8 cellular contexts compared by ENCODE assay signal in the genomic region with DNA sequence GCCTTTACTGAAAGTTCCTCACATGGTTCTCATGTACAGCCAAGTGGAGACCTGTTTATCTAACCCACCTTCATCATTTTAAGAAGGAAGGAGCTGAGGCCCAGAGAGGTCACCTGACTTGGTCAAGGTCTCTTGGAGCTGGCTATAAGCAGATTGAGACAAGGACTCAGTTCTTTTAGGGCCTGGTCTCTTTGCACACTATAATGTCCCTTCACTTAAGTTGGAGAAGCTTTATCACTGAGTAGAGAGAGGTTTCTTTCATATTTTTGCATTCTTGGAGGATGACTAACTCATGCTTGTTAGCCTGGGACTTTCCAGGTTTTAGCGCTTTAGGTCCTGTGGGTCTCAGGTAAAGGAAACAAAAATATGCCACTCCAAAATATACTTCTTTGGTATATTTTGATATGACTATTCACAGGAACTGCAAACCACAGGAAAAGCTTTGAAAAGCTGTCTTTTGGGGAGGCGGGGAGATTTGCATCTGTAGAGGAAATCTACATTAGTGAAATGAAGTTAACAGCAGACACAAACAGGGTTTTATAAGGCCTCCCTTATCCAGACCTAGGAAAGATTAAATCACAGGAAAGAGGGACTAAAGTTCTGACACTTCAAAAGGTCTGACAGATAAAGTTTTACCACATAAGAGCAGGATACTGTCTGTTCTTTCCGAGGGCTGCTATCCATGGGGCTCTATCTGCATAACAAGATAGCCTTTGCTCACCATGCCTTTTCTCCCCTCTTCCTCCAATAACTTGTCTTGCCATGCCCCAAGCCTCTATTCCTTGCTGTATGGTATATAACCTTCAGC.
DNase-seq lines count a peak whose midpoint lies in the region; ATAC-seq and TF ChIP-seq lines count a peak whose summit lies in the region.

No MANE protein-coding gene starts in this region.

- H3K79me2 ChIP-seq in mesendoderm (ENCODE audit: control insufficient read depth, insufficient read depth, low read length): no peaks in the 10 kb centered on the region
- H3K79me2 ChIP-seq in osteoblast (ENCODE audit: insufficient read depth, low read length): no peaks in the 10 kb centered on the region

- H4K5ac ChIP-seq in mesendoderm (ENCODE audit: low read length): no peak overlapping the region

- H3K27ac ChIP-seq in mesendoderm (ENCODE audit: low read depth, low read length): peak overlapping the region; percentile 52
- H3K27ac ChIP-seq in osteoblast (ENCODE audit: low read depth, low read length): no peak overlapping the region

- peak; percentile 55 for ATAC-seq in GM19395 (IDR thresholded peaks at IDR 0.05; ENCODE audit: unreplicated experiment)
- ATAC-seq in HG03457 (IDR thresholded peaks at IDR 0.05; ENCODE audit: unreplicated experiment): peak; percentile 35

- H2BK5ac ChIP-seq in mesendoderm (ENCODE audit: low read length): peak overlapping the region; percentile 44

- no peak overlapping the region for H2AFZ ChIP-seq in osteoblast (ENCODE audit: low read length)

- H3K4me2 ChIP-seq in mesendoderm (ENCODE audit: low read length) (no peak overlapping the region), osteoblast (ENCODE audit: insufficient read depth, low read length) (no peak overlapping the region)

- no peak overlapping the region for H2AK5ac ChIP-seq in mesendoderm (ENCODE audit: low read length)

- peak overlapping the region; percentile 48 for H3K4ac ChIP-seq in mesendoderm (ENCODE audit: low read depth, low read length)

- H3K27me3 ChIP-seq in mesendoderm (ENCODE audit: insufficient read depth, low read length, poor library complexity): no peaks in the 10 kb centered on the region
- peaks cover 4% of the 10 kb centered on the region for H3K27me3 ChIP-seq in osteoblast (ENCODE audit: insufficient read depth, low read length)

- no peaks in the 10 kb centered on the region for H4K20me1 ChIP-seq in osteoblast (ENCODE audit: insufficient read depth, low read length)

- no peak overlapping the region for H3K23ac ChIP-seq in mesendoderm (ENCODE audit: low read length)

- H2BK120ac ChIP-seq in mesendoderm (ENCODE audit: low read depth, low read length): peak overlapping the region; percentile 70

- no CpG with 5 or more reads among the region's 3 CpGs for WGBS in mesendoderm (ENCODE audit: extremely low coverage, insufficient coverage, low lambda C conversion rate)

- H2BK15ac ChIP-seq in mesendoderm (replicated peaks; ENCODE audit: low read depth): no peak overlapping the region

- H3K9ac ChIP-seq in mesendoderm (ENCODE audit: low read length): no peak overlapping the region

- TF ChIP-seq CTCF in osteoblast (IDR thresholded peaks at IDR 0.05; ENCODE audit: extremely low read depth, low read depth, low read length): no peak

- H3K79me1 ChIP-seq in mesendoderm (ENCODE audit: low read length): no peaks in the 10 kb centered on the region

- H3K36me3 ChIP-seq in mesendoderm (ENCODE audit: control insufficient read depth, insufficient read depth, low read length): no peaks in the 10 kb centered on the region
- no peaks in the 10 kb centered on the region for H3K36me3 ChIP-seq in osteoblast (ENCODE audit: insufficient read depth, low read length)

- no peaks in the 10 kb centered on the region for H3K9me3 ChIP-seq in osteoblast (ENCODE audit: low read depth, low read length)

- H3K4me3 ChIP-seq in mesendoderm (ENCODE audit: low read length): no peak overlapping the region
- H3K4me3 ChIP-seq in osteoblast (ENCODE audit: insufficient read depth, low read length): no peak overlapping the region

- DNase-seq in activated CD8-positive, alpha-beta memory T cell treated with anti-CD3 and anti-CD28 coated beads, Interleukin-2, amount 50 U/mL, for 48 hours: peak; percentile 59
- DNase-seq in mesendoderm: peak; percentile 88
- no peak for DNase-seq in NCI-H1694 treated with DMSO at 0.1 percent for 48 hours (lab: John Stamatoyannopoulos, UW)
- no peak for DNase-seq in NCI-H2196 (lab: John Stamatoyannopoulos, UW; ENCODE audit: unreplicated experiment)
- DNase-seq in osteoblast (ENCODE audit: insufficient read length, low spot score, missing footprints): no peak
- DNase-seq in middle frontal gyrus (ENCODE audit: extremely low spot score, low spot score): no peak

- H3K56ac ChIP-seq in mesendoderm (ENCODE audit: low read length): no peak overlapping the region

- H3K18ac ChIP-seq in mesendoderm (ENCODE audit: low read length): peak overlapping the region; percentile 85

- H3K4me1 ChIP-seq in mesendoderm (ENCODE audit: control insufficient read depth, low read depth, low read length) (peaks cover 9% of the 10 kb centered on the region), osteoblast (ENCODE audit: insufficient read depth, low read length) (peaks cover 4% of the 10 kb centered on the region)

- no peak overlapping the region for H4K8ac ChIP-seq in mesendoderm (ENCODE audit: low read depth, low read length)

Comparison
In these comparisons a context has a peak if more than half of its experiments do, and no peak if none do; other contexts are left out.
1. DNase-seq: peak in activated CD8-positive, alpha-beta memory T cell treated with anti-CD3 and anti-CD28 coated beads, Interleukin-2, amount 50 U/mL, for 48 hours (single experiment) and mesendoderm (single experiment); none in NCI-H1694 treated with DMSO at 0.1 percent for 48 hours (single experiment), NCI-H2196 (single experiment), osteoblast (single experiment) and middle frontal gyrus (single experiment).